8 cellular contexts compared by ENCODE assay signal in the genomic region with DNA sequence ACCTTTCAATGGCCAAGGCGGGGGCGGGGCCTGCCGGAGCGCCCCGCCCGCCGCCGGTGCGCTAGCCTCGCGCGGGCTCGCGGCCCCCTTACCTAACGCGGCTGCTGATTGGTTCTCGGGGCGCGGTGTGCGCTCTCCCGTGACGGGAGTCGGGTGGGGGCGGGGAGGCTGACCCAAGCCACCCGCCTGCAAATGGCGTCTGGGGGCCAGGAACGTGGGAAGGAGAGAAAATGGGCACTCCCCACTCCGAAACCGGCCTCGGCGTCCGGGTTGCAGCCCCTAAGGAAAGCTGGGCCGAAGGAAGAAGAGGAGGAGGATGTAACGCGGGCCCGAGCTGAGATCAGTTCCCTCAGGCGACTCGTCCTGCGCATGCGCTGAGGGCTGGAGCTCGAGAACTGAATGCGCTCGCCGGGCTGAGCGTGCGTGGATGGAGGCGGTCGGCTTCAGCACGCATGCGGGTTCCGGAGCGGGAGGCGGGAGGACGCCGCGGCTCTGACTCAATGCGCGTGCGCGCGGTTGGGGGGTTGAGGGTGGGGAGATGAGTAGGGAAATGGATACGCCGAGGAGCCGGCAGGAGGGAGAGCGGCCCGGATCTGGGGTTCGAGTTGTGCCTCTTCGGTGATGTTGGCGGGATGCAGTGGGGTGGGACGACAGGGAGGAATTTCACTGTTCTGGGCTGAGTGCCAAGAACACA. TPM values are rescaled to one million over a fixed set of nuclear protein-coding genes. Genes with fewer than 3 reads are reported as not detected.
DNase-seq lines count a peak whose midpoint lies in the region; ATAC-seq and TF ChIP-seq lines count a peak whose summit lies in the region.

A gene with protein sequence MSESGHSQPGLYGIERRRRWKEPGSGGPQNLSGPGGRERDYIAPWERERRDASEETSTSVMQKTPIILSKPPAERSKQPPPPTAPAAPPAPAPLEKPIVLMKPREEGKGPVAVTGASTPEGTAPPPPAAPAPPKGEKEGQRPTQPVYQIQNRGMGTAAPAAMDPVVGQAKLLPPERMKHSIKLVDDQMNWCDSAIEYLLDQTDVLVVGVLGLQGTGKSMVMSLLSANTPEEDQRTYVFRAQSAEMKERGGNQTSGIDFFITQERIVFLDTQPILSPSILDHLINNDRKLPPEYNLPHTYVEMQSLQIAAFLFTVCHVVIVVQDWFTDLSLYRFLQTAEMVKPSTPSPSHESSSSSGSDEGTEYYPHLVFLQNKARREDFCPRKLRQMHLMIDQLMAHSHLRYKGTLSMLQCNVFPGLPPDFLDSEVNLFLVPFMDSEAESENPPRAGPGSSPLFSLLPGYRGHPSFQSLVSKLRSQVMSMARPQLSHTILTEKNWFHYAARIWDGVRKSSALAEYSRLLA (minus strand): TSS at position 401 of the 694 bp plus-strand sequence. CDS start 4,221 bp downstream, outside the sequence.

- H3K27ac Mint-ChIP-seq in HFFc6 = peak within 1 kb of the TSS; percentile 98
- H3K27ac Mint-ChIP-seq in activated naive CD4-positive, alpha-beta T cell treated with anti-CD3 and anti-CD28 coated beads for 36 hours = peak within 1 kb of the TSS; percentile 100

- peak within 1 kb of the TSS; percentile 95 for H3K4me3 Mint-ChIP-seq in HFFc6
- peak within 1 kb of the TSS; percentile 99 for H3K4me3 Mint-ChIP-seq in activated naive CD4-positive, alpha-beta T cell treated with anti-CD3 and anti-CD28 coated beads for 36 hours

- H3K4me1 ChIP-seq in gastroesophageal sphincter (peaks cover 4 to 35% (median 14%) of the 10 kb centered on the region in 3 donors), neutrophil (ENCODE audit: control insufficient read depth in 1 of 2, insufficient read depth in 1 of 2, low read depth in 1 of 2, low read length in 1 of 2) (peaks cover 25 to 28% of the 10 kb centered on the region in 2 experiments)

- H3K36me3 ChIP-seq in gastroesophageal sphincter (peaks cover 0 to 20% of the 10 kb centered on the region in 2 donors), neutrophil (peaks cover 10% of the 10 kb centered on the region)

- H3K27me3 ChIP-seq in gastroesophageal sphincter (no peaks in the 10 kb centered on the region), neutrophil (no peaks in the 10 kb centered on the region)

- TF ChIP-seq POLR2A in NB4 (IDR thresholded peaks at IDR 0.05; ENCODE audit: extremely low read depth, insufficient read length) (peak; percentile 71), gastroesophageal sphincter (IDR thresholded peaks at IDR 0.05) (peak; percentile 69 to 77)

- TF ChIP-seq CTCF in HFFc6 (IDR thresholded peaks at IDR 0.05) (no peak), NB4 (IDR thresholded peaks at IDR 0.05; ENCODE audit: low read depth, low read length) (no peak), gastroesophageal sphincter (IDR thresholded peaks at IDR 0.05) (peak in 1 of 4 experiments; percentile 8), neutrophil (IDR thresholded peaks at IDR 0.05) (peak; percentile 43), subcutaneous adipose tissue (IDR thresholded peaks at IDR 0.05; ENCODE audit: low read depth) (no peak)

- H3K36me3 Mint-ChIP-seq in HFFc6 (ENCODE audit: low read depth) = peaks cover 28% of the 10 kb centered on the region
- peaks cover 49% of the 10 kb centered on the region for H3K36me3 Mint-ChIP-seq in activated naive CD4-positive, alpha-beta T cell treated with anti-CD3 and anti-CD28 coated beads for 36 hours (ENCODE audit: low read depth)

- H3K9me3 ChIP-seq in gastroesophageal sphincter (no peaks in the 10 kb centered on the region), neutrophil (no peaks in the 10 kb centered on the region)

- intact Hi-C loops in activated naive CD4-positive, alpha-beta T cell treated with anti-CD3 and anti-CD28 coated beads for 36 hours (cut with micrococcal nuclease) = loop anchor here (1.0 to 2.0 kb wide), 10 partner anchors 11 to 994 kb away; a partner anchor contains a TSS

- peaks cover 1% of the 10 kb centered on the region for H3K27me3 Mint-ChIP-seq in HFFc6 (ENCODE audit: insufficient read depth)
- no peaks in the 10 kb centered on the region for H3K27me3 Mint-ChIP-seq in activated naive CD4-positive, alpha-beta T cell treated with anti-CD3 and anti-CD28 coated beads for 36 hours (ENCODE audit: low read depth)

- peaks cover 74% of the 10 kb centered on the region for H3K4me1 Mint-ChIP-seq in HFFc6 (ENCODE audit: low read depth)
- peaks cover 64% of the 10 kb centered on the region for H3K4me1 Mint-ChIP-seq in activated naive CD4-positive, alpha-beta T cell treated with anti-CD3 and anti-CD28 coated beads for 36 hours (ENCODE audit: low read depth)

- CTCF ChIA-PET in activated naive CD4-positive, alpha-beta T cell treated with anti-CD3 and anti-CD28 coated beads for 36 hours (lab: Charles Lee) = interaction anchor here (0.9 to 4.8 kb wide), 4 partner anchors 8 to 30 kb away, joined by 3 to 48 read pairs (median 6); no protein-coding TSS in a partner anchor

- no peak for TF ChIP-seq EP300 in gastroesophageal sphincter (IDR thresholded peaks at IDR 0.05)

- peak; percentile 94 for ATAC-seq in gastroesophageal sphincter

- H3K4me3 ChIP-seq in NB4 (ENCODE audit: low read depth, low read length) = peak within 1 kb of the TSS; percentile 88
- H3K4me3 ChIP-seq in gastroesophageal sphincter = peak within 1 kb of the TSS; percentile 69 to 80
- peak within 1 kb of the TSS; percentile 90 to 94 for H3K4me3 ChIP-seq in neutrophil (ENCODE audit: low read depth in 1 of 2, low read length in 1 of 2)

- H3K9me3 Mint-ChIP-seq in HFFc6 = no peaks in the 10 kb centered on the region
- no peaks in the 10 kb centered on the region for H3K9me3 Mint-ChIP-seq in activated naive CD4-positive, alpha-beta T cell treated with anti-CD3 and anti-CD28 coated beads for 36 hours

- 0 to 7% methylated on average over 3 to 18 of the region's 70 CpGs for WGBS in gastroesophageal sphincter (ENCODE audit: low coverage in 1 of 2), 2 donors

- H3K27ac ChIP-seq in gastroesophageal sphincter (peak within 1 kb of the TSS; percentile 87 to 99 (median 98)), neutrophil (peak within 1 kb of the TSS; percentile 95)

- DNase-seq in GM04503 (ENCODE audit: low read depth) = peak; percentile 80
- peak; percentile 95 for DNase-seq in HFFc6
- peak; percentile 93 for DNase-seq in NB4 (ENCODE audit: low read depth)
- DNase-seq in SK-N-DZ (ENCODE audit: low spot score) = peak; percentile 96
- DNase-seq in activated naive CD4-positive, alpha-beta T cell treated with anti-CD3 and anti-CD28 coated beads for 36 hours = peak; percentile 98

RNA-seq across cellular contexts. Expression of the gene that starts here (rescaled TPM):
- total RNA-seq in HFFc6 (2021; fragmentation: NEBNext Ultra II Directional; extraction: Animal tissue kit (Norgen Biotek cat#: 25700)) = 10 to 100 TPM; 29.8 to 39.4 (median 32.0) TPM
- 27.2 and 29.4 TPM in 2 replicates for polyA plus RNA-seq in SK-N-DZ (2014; cell fraction: cytosol; rRNA removed)
- 111 and 119 TPM in 2 replicates for polyA plus RNA-seq in SK-N-DZ (2014; cell fraction: nucleus; rRNA removed)
- total RNA-seq in activated naive CD4-positive, alpha-beta T cell treated with anti-CD3 and anti-CD28 coated beads for 36 hours = 100 to 1,000 TPM; 103 to 111 TPM
- total RNA-seq in gastroesophageal sphincter (10 to 100 TPM in 3 of 4 donors, 1 to 10 TPM in 1; 8.9 to 25.9 (median 17.9) TPM), subcutaneous adipose tissue (10 to 100 TPM; 10.0 to 17.2 (median 12.7) TPM)

Comparison
In these comparisons a context has a peak if more than half of its experiments do, and no peak if none do; other contexts are left out.
1. Peak in every context shown above with its lines: DNase-seq, ATAC-seq, H3K4me3 ChIP-seq and H3K27ac ChIP-seq.